In the genomic region with DNA sequence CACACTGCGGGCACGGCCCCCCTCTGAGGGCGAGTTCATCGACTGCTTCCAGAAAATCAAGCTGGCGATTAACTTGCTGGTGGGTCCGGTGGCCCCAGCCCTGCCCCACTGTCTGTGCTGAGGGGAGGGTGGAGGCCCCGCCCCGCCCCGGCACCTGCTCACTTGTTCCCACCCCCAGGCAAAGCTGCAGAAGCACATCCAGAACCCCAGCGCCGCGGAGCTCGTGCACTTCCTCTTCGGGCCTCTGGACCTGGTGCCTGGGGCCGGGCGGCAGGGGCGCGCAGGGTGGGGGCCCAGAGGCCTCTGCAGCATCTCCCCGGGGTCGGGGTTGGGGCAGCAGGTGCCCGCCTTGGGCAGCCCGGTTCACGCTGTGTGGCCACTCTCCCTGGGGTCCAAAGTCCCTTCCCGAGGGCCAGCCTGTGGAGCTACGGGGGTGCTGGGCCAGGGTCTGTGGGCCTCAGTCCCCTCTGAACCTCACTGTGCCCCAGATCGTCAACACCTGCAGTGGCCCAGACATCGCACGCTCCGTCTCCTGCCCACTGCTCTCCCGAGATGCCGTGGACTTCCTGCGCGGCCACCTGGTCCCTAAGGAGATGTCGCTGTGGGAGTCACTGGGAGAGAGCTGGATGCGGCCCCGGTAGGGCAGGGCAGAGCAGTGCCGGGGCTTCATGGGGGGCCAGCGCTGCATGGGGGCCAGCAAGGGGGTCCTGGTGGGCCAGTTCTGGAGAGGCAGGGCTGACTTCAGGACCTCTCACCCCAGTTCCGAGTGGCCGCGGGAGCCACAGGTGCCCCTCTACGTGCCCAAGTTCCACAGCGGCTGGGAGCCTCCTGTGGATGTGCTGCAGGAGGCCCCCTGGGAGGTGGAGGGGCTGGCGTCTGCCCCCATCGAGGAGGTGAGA, we compare ENCODE assay signal across 1 cellular context.
TF ChIP-seq lines count a peak whose summit lies in the region.

No MANE protein-coding gene starts in this region.

TF ChIP-seq in K562, 482 proteins besides CTCF, POLR2A, EP300 and RAD21:
- TF ChIP-seq SPI1 (IDR thresholded peaks at IDR 0.05; ENCODE audit: borderline replicate concordance, low read depth, low read length): peak; percentile 92
- TF ChIP-seq ZFX (CRISPR knock-in tag; IDR thresholded peaks at IDR 0.05): 0 out of 2 replicates have a peak, but pooled peaks have one; percentile 24
- TF ChIP-seq YY1 (IDR thresholded peaks at IDR 0.05; ENCODE audit: borderline replicate concordance in 1 of 3, control insufficient read depth in 1 of 3, extremely low read depth in 1 of 3, insufficient read depth in 3 of 3, insufficient read length in 1 of 3, insufficient replicate concordance in 2 of 3, low read depth in 1 of 3, low read length in 2 of 3): no peak
- TF ChIP-seq, protein P1, sequence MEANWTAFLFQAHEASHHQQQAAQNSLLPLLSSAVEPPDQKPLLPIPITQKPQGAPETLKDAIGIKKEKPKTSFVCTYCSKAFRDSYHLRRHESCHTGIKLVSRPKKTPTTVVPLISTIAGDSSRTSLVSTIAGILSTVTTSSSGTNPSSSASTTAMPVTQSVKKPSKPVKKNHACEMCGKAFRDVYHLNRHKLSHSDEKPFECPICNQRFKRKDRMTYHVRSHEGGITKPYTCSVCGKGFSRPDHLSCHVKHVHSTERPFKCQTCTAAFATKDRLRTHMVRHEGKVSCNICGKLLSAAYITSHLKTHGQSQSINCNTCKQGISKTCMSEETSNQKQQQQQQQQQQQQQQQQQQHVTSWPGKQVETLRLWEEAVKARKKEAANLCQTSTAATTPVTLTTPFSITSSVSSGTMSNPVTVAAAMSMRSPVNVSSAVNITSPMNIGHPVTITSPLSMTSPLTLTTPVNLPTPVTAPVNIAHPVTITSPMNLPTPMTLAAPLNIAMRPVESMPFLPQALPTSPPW (CRISPR knock-in tag; IDR thresholded peaks at IDR 0.05): peak; percentile 20; the same call in 1 of the 2 replicates
TF ChIP-seq in K562: peak in this region for 3.
